In genomic region chrX:130746709-130747347, GRCh38 we compare ENCODE assay signal across 15 cellular contexts.
DNase-seq lines count a peak whose midpoint lies in the region; ATAC-seq and TF ChIP-seq lines count a peak whose summit lies in the region.
"Had no signal": no experiment of that assay in that cellular context is flagged by ENCODE, and none has a peak within 500 bp of the region (broad histone marks: within the 10 kb centered on the region; RNA-seq: fewer than 3 reads in every experiment).

No MANE protein-coding gene starts in this region.

- H3K4me3 ChIP-seq in AG10803 (ENCODE audit: low read length): no peak overlapping the region
- H3K4me3 ChIP-seq in choroid plexus epithelial cell (ENCODE audit: low read depth, low read length): no peak overlapping the region
- H3K4me3 ChIP-seq in left lung: no peak overlapping the region
- no peak overlapping the region for H3K4me3 ChIP-seq in stomach
- H3K4me3 ChIP-seq in SK-N-SH (ENCODE audit: low read depth in 2 of 2, low read length in 1 of 2): no peak overlapping the region
- H3K4me3 ChIP-seq: K562 had no signal

- TF ChIP-seq EP300 in stomach (IDR thresholded peaks at IDR 0.05) (no peak), SK-N-SH (IDR thresholded peaks at IDR 0.05; ENCODE audit: borderline replicate concordance in 1 of 2, low read depth in 1 of 2, low read length in 1 of 2) (no peak)

- intact Hi-C loops in left lung (cut with DNase I): no loop called here
- intact Hi-C loops in stomach (cut with DNase I; ENCODE audit: low total_unique reads): no loop called here

- no peak overlapping the region for H3K4me2 ChIP-seq in SK-N-SH

- H3K79me2 ChIP-seq in SK-N-SH (ENCODE audit: insufficient read depth): no peaks in the 10 kb centered on the region

- POLR2A ChIA-PET in SK-N-SH (lab: Yijun Ruan, JAX): no interaction called here

- H3K9me2 ChIP-seq in SK-N-SH: no peaks in the 10 kb centered on the region

- no peak for TF ChIP-seq RAD21 in SK-N-SH (IDR thresholded peaks at IDR 0.05; ENCODE audit: low read length)

- TF ChIP-seq CTCF in AG10803 (conservative IDR thresholded peaks at IDR 0.05; ENCODE audit: low read length): no peak
- TF ChIP-seq CTCF in choroid plexus epithelial cell (conservative IDR thresholded peaks at IDR 0.05; ENCODE audit: low read depth, low read length): no peak
- no peak for TF ChIP-seq CTCF in left lung (IDR thresholded peaks at IDR 0.05)
- no peak for TF ChIP-seq CTCF in stomach (IDR thresholded peaks at IDR 0.05)
- no peak for TF ChIP-seq CTCF in SK-N-SH (IDR thresholded peaks at IDR 0.05)

- H3F3A ChIP-seq in SK-N-SH (replicated peaks; ENCODE audit: insufficient read depth): no peaks in the 10 kb centered on the region

- H2AFZ ChIP-seq in SK-N-SH (ENCODE audit: low read depth): no peak overlapping the region

- no peak overlapping the region for H3K9ac ChIP-seq in SK-N-SH

- H3K27ac ChIP-seq in left lung: no peak overlapping the region
- H3K27ac ChIP-seq in stomach: no peak overlapping the region
- H3K27ac ChIP-seq in SK-N-SH (ENCODE audit: low read depth in 2 of 2, low read length in 1 of 2): no peak overlapping the region

- ATAC-seq in left lung (peak; percentile 46), HG02763 (IDR thresholded peaks at IDR 0.05; ENCODE audit: unreplicated experiment) (no peak)
- ATAC-seq: K562 had no signal

- peak; percentile 59 for DNase-seq in AG10803 (ENCODE audit: low read depth)
- peak; percentile 40 for DNase-seq in HCEC 1CT
- DNase-seq in choroid plexus epithelial cell (ENCODE audit: low read depth): peak; percentile 19
- DNase-seq in left lung: no peak
- DNase-seq in stomach: no peak
- DNase-seq in NCI-H2081 (lab: John Stamatoyannopoulos, UW): no peak
- DNase-seq in SK-N-SH: no peak
- DNase-seq: CD4-positive, alpha-beta T cell; GF-D8; H9; NCI-H146; NCI-H446 treated with DMSO at 0.1 percent for 48 hours; NCI-H774 had no signal

- H4K20me1 ChIP-seq in SK-N-SH (ENCODE audit: insufficient read depth): no peaks in the 10 kb centered on the region

- H3K27me3 ChIP-seq in left lung: no peaks in the 10 kb centered on the region
- no peaks in the 10 kb centered on the region for H3K27me3 ChIP-seq in stomach
- H3K27me3 ChIP-seq in SK-N-SH (ENCODE audit: insufficient read depth): no peaks in the 10 kb centered on the region

- H3K4me1 ChIP-seq in left lung (no peaks in the 10 kb centered on the region), stomach (no peaks in the 10 kb centered on the region), SK-N-SH (ENCODE audit: control insufficient read depth in 1 of 2, insufficient read depth in 2 of 2, low read depth in 1 of 2, low read length in 1 of 2) (no peaks in the 10 kb centered on the region; a peak in 1 of 4 replicates)

- H3K9me3 ChIP-seq in left lung (no peaks in the 10 kb centered on the region), stomach (no peaks in the 10 kb centered on the region), SK-N-SH (no peaks in the 10 kb centered on the region)

- TF ChIP-seq POLR2A in stomach (IDR thresholded peaks at IDR 0.05): no peak

- CTCF ChIA-PET in SK-N-SH (lab: Yijun Ruan, JAX): no interaction called here

- WGBS in stomach, 5 donors: 29 to 61% (median 46%) methylated on average over 2 of the region's 2 CpGs
- 30% methylated on average over 2 of the region's 2 CpGs for WGBS in SK-N-SH (ENCODE audit: low lambda C conversion rate)

- H3K36me3 ChIP-seq in left lung (no peaks in the 10 kb centered on the region), stomach (no peaks in the 10 kb centered on the region), SK-N-SH (replicated peaks in 1 of 2; ENCODE audit: control insufficient read depth in 1 of 2, insufficient read depth in 2 of 2, low read length in 1 of 2) (no peaks in the 10 kb centered on the region)

TF ChIP-seq in SK-N-SH, 30 proteins besides CTCF, POLR2A, EP300 and RAD21:
- no peak for TF ChIP-seq IRF3 (IDR thresholded peaks at IDR 0.05; ENCODE audit: low read depth, low read length)
- no peak for TF ChIP-seq TCF12 (IDR thresholded peaks at IDR 0.05)
- TF ChIP-seq FOXJ3 (CRISPR knock-in tag; IDR thresholded peaks at IDR 0.05): no peak
- no peak for TF ChIP-seq FOSL2 (IDR thresholded peaks at IDR 0.05; ENCODE audit: borderline replicate concordance, low read depth)
- no peak for TF ChIP-seq TEAD4 (IDR thresholded peaks at IDR 0.05; ENCODE audit: borderline replicate concordance, insufficient read depth)
- TF ChIP-seq USF1 (IDR thresholded peaks at IDR 0.05; ENCODE audit: borderline replicate concordance, low read depth): no peak
- no peak for TF ChIP-seq REST (IDR thresholded peaks at IDR 0.05; ENCODE audit: low read depth, low read length)
- no peak for TF ChIP-seq PBX3 (IDR thresholded peaks at IDR 0.05)
- TF ChIP-seq ZBTB33 (IDR thresholded peaks at IDR 0.05; ENCODE audit: borderline replicate concordance, low read depth): no peak

Comparison
In these comparisons a context has a peak if more than half of its experiments do, and no peak if none do; other contexts are left out.
1. DNase-seq: peak in AG10803 (single experiment), HCEC 1CT (single experiment) and choroid plexus epithelial cell (single experiment); none in left lung (0 of 2), stomach (single experiment), NCI-H2081 (0 of 2) and SK-N-SH (single experiment).